In genomic region chr19:7480222-7480974, GRCh38 we compare ENCODE assay signal across 1 cellular context.
TF ChIP-seq lines count a peak whose summit lies in the region.

No MANE protein-coding gene starts in this region.

TF ChIP-seq in K562, 482 proteins besides CTCF, POLR2A, EP300 and RAD21 (continues in another document):
- no peak for TF ChIP-seq ZNF561 (CRISPR knock-in tag; conservative IDR thresholded peaks at IDR 0.05)
- no peak for TF ChIP-seq USF2 (CRISPR knock-in tag; IDR thresholded peaks at IDR 0.05)
- TF ChIP-seq FOXP4 (CRISPR knock-in tag; IDR thresholded peaks at IDR 0.05; ENCODE audit: borderline replicate concordance) = no peak
- no peak for TF ChIP-seq NFXL1 (CRISPR knock-in tag; IDR thresholded peaks at IDR 0.05)
- TF ChIP-seq ZNF740 (CRISPR knock-in tag; IDR thresholded peaks at IDR 0.05) = no peak
- no peak for TF ChIP-seq ZNF740 (tag; IDR thresholded peaks at IDR 0.05)
- TF ChIP-seq GTF2F1 (IDR thresholded peaks at IDR 0.05; ENCODE audit: low read depth, low read length) = no peak
- TF ChIP-seq ZNF316 (IDR thresholded peaks at IDR 0.05) = peak; percentile 88
- no peak for TF ChIP-seq YY1 (IDR thresholded peaks at IDR 0.05; ENCODE audit: borderline replicate concordance in 1 of 3, control insufficient read depth in 1 of 3, extremely low read depth in 1 of 3, insufficient read depth in 3 of 3, insufficient read length in 1 of 3, insufficient replicate concordance in 2 of 3, low read depth in 1 of 3, low read length in 2 of 3)
- no peak for TF ChIP-seq ZNF655 (CRISPR knock-in tag; IDR thresholded peaks at IDR 0.05)
- TF ChIP-seq MCM3 (IDR thresholded peaks at IDR 0.05) = no peak
- TF ChIP-seq RBM14 (IDR thresholded peaks at IDR 0.05; ENCODE audit: borderline replicate concordance, insufficient read depth, low read depth, low read length) = no peak
- no peak for TF ChIP-seq ZNF277 (CRISPR knock-in tag; IDR thresholded peaks at IDR 0.05; ENCODE audit: borderline replicate concordance)
- 0 out of 2 replicates have a peak, but pooled peaks have one; percentile 24 for TF ChIP-seq TCF3 (CRISPR knock-in tag; IDR thresholded peaks at IDR 0.05)
- no peak for TF ChIP-seq BRF1 (IDR thresholded peaks at IDR 0.05; ENCODE audit: borderline replicate concordance, extremely low read depth, insufficient read length)
- no peak for TF ChIP-seq U2AF2 (optimal IDR thresholded peaks at IDR 0.05; ENCODE audit: low read depth, low read length)
- no peak for TF ChIP-seq HBP1 (CRISPR knock-in tag; IDR thresholded peaks at IDR 0.05)
- TF ChIP-seq XRCC5 (IDR thresholded peaks at IDR 0.05; ENCODE audit: low read depth, low read length) = no peak
- no peak for TF ChIP-seq PHF8 (IDR thresholded peaks at IDR 0.05; ENCODE audit: borderline replicate concordance, low read length)
- TF ChIP-seq TAL1 (IDR thresholded peaks at IDR 0.05) = no peak
- TF ChIP-seq SFPQ (IDR thresholded peaks at IDR 0.05; ENCODE audit: low read depth, low read length) = no peak
- 0 out of 2 replicates have a peak, but pooled peaks have one; percentile 24 for TF ChIP-seq VEZF1 (CRISPR knock-in tag; IDR thresholded peaks at IDR 0.05)
- TF ChIP-seq CEBPG (CRISPR knock-in tag; IDR thresholded peaks at IDR 0.05) = no peak
- TF ChIP-seq CEBPG (tag; conservative IDR thresholded peaks at IDR 0.05 in 1 of 2, IDR thresholded peaks at IDR 0.05 in 1 of 2) = no peak
- no peak for TF ChIP-seq TFAM (CRISPR knock-in tag; conservative IDR thresholded peaks at IDR 0.05)
- 0 out of 2 replicates have a peak, but pooled peaks have one; percentile 14 for TF ChIP-seq ARID1B (IDR thresholded peaks at IDR 0.05)
- peak; percentile 52; the same call in 1 of the 2 replicates for TF ChIP-seq MAFK (IDR thresholded peaks at IDR 0.05; ENCODE audit: low read length)
- no peak for TF ChIP-seq SAFB2 (IDR thresholded peaks at IDR 0.05; ENCODE audit: borderline replicate concordance, low read depth, low read length, severe bottlenecking)
- TF ChIP-seq ARID3B (CRISPR knock-in tag; IDR thresholded peaks at IDR 0.05; ENCODE audit: borderline replicate concordance) = no peak
- TF ChIP-seq PRDM10 (IDR thresholded peaks at IDR 0.05; ENCODE audit: partially characterized antibody) = peak; percentile 13
- TF ChIP-seq ZFP91 (CRISPR knock-in tag; IDR thresholded peaks at IDR 0.05) = no peak
- peak; percentile 52; the same call in 1 of the 2 replicates for TF ChIP-seq MAFG (tag; conservative IDR thresholded peaks at IDR 0.05)
- TF ChIP-seq C11orf30 (IDR thresholded peaks at IDR 0.05; ENCODE audit: low read depth) = peak; percentile 83
- TF ChIP-seq ELF2 (CRISPR knock-in tag; IDR thresholded peaks at IDR 0.05) = no peak
- no peak for TF ChIP-seq ATF7 (IDR thresholded peaks at IDR 0.05)
- no peak for TF ChIP-seq HMGN3 (IDR thresholded peaks at IDR 0.05; ENCODE audit: borderline replicate concordance, extremely low read depth, insufficient read length, low read depth, low read length)
- TF ChIP-seq PTTG1 (tag; IDR thresholded peaks at IDR 0.05; ENCODE audit: low read depth) = no peak
- TF ChIP-seq PREB (CRISPR knock-in tag; IDR thresholded peaks at IDR 0.05) = no peak
- no peak for TF ChIP-seq ZSCAN32 (CRISPR knock-in tag; IDR thresholded peaks at IDR 0.05)
- TF ChIP-seq KLF10 (CRISPR knock-in tag; IDR thresholded peaks at IDR 0.05) = no peak
- peak; percentile 53 for TF ChIP-seq NFE2 (IDR thresholded peaks at IDR 0.05; ENCODE audit: low read depth)
